Comparison of ENCODE assay signal across 8 cellular contexts in the genomic region with DNA sequence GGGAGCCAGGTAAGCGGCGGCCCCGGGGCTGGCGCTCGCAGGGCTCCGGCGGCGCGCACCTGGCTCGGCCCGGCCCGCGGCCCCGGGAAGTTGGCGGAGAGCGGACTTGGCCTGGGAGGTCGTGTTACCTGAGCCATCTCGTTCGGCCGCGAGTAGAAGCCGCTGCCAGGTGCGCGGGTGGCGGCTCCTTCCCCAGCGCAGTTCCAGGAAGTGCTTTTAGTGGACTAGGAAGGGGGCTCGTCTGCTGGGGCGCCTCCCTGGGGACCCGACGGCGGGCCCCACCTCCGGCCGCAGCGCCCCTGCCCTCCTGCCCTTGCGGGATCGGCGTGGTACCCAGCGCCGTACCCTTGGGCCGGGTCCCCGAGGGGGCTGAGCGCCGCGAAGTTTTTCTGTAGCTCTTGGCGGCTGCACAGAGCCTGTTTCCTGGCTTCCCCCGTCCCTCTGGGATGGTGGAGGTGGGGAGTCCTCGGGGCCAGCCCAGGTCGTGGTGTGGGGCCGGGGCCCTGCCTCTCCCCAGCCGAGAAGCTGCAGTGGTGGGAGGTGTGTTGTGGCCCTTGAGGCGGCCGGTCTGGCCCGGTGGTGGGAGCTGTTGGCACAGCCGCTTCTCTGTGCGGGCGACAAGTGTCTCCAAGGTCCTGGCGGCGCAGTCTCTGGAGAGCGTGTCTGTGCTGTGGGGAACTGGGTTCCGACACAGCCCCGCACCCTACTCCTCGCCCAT.
DNase-seq lines count a peak whose midpoint lies in the region; ATAC-seq and TF ChIP-seq lines count a peak whose summit lies in the region.

No MANE protein-coding gene starts in this region.

- peak; percentile 15 for ATAC-seq in GM19455 (IDR thresholded peaks at IDR 0.05; ENCODE audit: unreplicated experiment)

- H3K9ac ChIP-seq in HUES48 (ENCODE audit: low read depth, low read length): peak overlapping the region; percentile 82; the same call in 1 of the 2 replicates

- H3K36me3 ChIP-seq in BE2C (no peaks in the 10 kb centered on the region), HUES48 (ENCODE audit: control insufficient read depth, insufficient read depth, low read length) (no peaks in the 10 kb centered on the region), iPS DF 6.9 (ENCODE audit: control insufficient read depth, insufficient read depth, low read length) (no peaks in the 10 kb centered on the region; the same call in 1 of the 2 replicates)

- TF ChIP-seq CTCF in BE2C (IDR thresholded peaks at IDR 0.05; ENCODE audit: low read depth, low read length): no peak

- peak overlapping the region; percentile 67 for H3K27ac ChIP-seq in HUES48 (ENCODE audit: low read depth, low read length)
- no peak overlapping the region for H3K27ac ChIP-seq in iPS DF 6.9 (ENCODE audit: low read length)
- H3K27ac ChIP-seq in skin epidermis: peak overlapping the region; percentile 31 to 91 (median 81)

- H3K4me1 ChIP-seq in BE2C (no peaks in the 10 kb centered on the region), HUES48 (ENCODE audit: control insufficient read depth, insufficient read depth, low read length) (peaks cover 34% of the 10 kb centered on the region), iPS DF 6.9 (ENCODE audit: control insufficient read depth, insufficient read depth, low read length) (peaks cover 15% of the 10 kb centered on the region)

- no CpG with 5 or more reads among the region's 62 CpGs for WGBS in iPS DF 6.9 (ENCODE audit: insufficient coverage, insufficient read length)

- POLR2A ChIA-PET in HEK293T (lab: Yijun Ruan, JAX): interaction anchor here (0.5 to 1.8 kb wide), 3 partner anchors 22 to 851 kb away, joined by 3 to 7 read pairs (median 4); no protein-coding TSS in a partner anchor

- H3K9me3 ChIP-seq in BE2C (no peaks in the 10 kb centered on the region), HUES48 (ENCODE audit: control insufficient read depth, insufficient read depth, low read length) (no peaks in the 10 kb centered on the region), iPS DF 6.9 (ENCODE audit: control insufficient read depth, insufficient read depth, low read length) (no peaks in the 10 kb centered on the region)

- H3K4me3 ChIP-seq in BE2C (ENCODE audit: low read depth, low read length): peak overlapping the region; percentile 32
- H3K4me3 ChIP-seq in HUES48 (ENCODE audit: low read depth, low read length): peak overlapping the region; percentile 86
- H3K4me3 ChIP-seq in iPS DF 6.9 (ENCODE audit: low read length): peak overlapping the region; percentile 89; the same call in 1 of the 2 replicates
- peak overlapping the region; percentile 46 to 80 (median 72) for H3K4me3 ChIP-seq in skin epidermis

- CTCF ChIA-PET in HEK293T (lab: Yijun Ruan, JAX): interaction anchor here (0.7 kb wide), 1 partner anchor 53 kb away, joined by 3 read pairs; no protein-coding TSS in a partner anchor

- DNase-seq in BE2C (no peak), iPS DF 6.9 (ENCODE audit: low read depth, low spot score) (no peak), HEK293T (ENCODE audit: extremely low spot score) (no peak), Kasumi-1 (lab: John Stamatoyannopoulos, UW) (no peak)
- peak; percentile 24 for DNase-seq in activated T-helper 9 cell treated with anti-CD3 and anti-CD28 coated beads, Interleukin-2, amount 50 U/mL, for 16 hours (ENCODE audit: low read depth)

- H3K27me3 ChIP-seq in BE2C (peaks cover 5% of the 10 kb centered on the region; the same call in 1 of the 2 replicates), HUES48 (ENCODE audit: control insufficient read depth, insufficient read depth, low read length) (0 out of 2 replicates have a peak, but pooled peaks cover 10% of the 10 kb centered on the region), iPS DF 6.9 (ENCODE audit: control insufficient read depth, insufficient read depth, low read length) (no peaks in the 10 kb centered on the region)

TF ChIP-seq in HEK293T, 16 proteins besides CTCF, POLR2A, EP300 and RAD21:
- TF ChIP-seq LEF1 (IDR thresholded peaks at IDR 0.05; ENCODE audit: borderline replicate concordance) (no peak), L3MBTL2 (conservative IDR thresholded peaks at IDR 0.05) (no peak), BHLHE40 (IDR thresholded peaks at IDR 0.05; ENCODE audit: borderline replicate concordance) (no peak), NFRKB (IDR thresholded peaks at IDR 0.05) (no peak), CTBP1 (IDR thresholded peaks at IDR 0.05; ENCODE audit: borderline replicate concordance) (no peak), ARNT (IDR thresholded peaks at IDR 0.05) (no peak), ELF4 (IDR thresholded peaks at IDR 0.05) (no peak), FOXM1 (IDR thresholded peaks at IDR 0.05; ENCODE audit: borderline replicate concordance) (no peak), HDGF (IDR thresholded peaks at IDR 0.05; ENCODE audit: borderline replicate concordance) (no peak)

Comparison
In these comparisons a context has a peak if more than half of its experiments do, and no peak if none do; other contexts are left out.
1. H3K4me3 ChIP-seq: peak in every context shown above with its lines; median percentile 89 in iPS DF 6.9; 86 in HUES48; 72 in skin epidermis; 32 in BE2C.